Comparison of ENCODE assay signal across 1 cellular context in genomic region chr16:80105160-80105559, GRCh38.
TF ChIP-seq lines count a peak whose summit lies in the region.

No MANE protein-coding gene starts in this region.

TF ChIP-seq in K562, 482 proteins besides CTCF, POLR2A, EP300 and RAD21:
- no peak for TF ChIP-seq HEY1 (CRISPR knock-in tag; IDR thresholded peaks at IDR 0.05; ENCODE audit: borderline replicate concordance)
- no peak for TF ChIP-seq TARDBP (IDR thresholded peaks at IDR 0.05)
- no peak for TF ChIP-seq TOE1 (IDR thresholded peaks at IDR 0.05; ENCODE audit: borderline replicate concordance)
- no peak for TF ChIP-seq TOE1 (CRISPR knock-in tag; IDR thresholded peaks at IDR 0.05; ENCODE audit: borderline replicate concordance, low read depth)
- TF ChIP-seq KAT7 (CRISPR knock-in tag; IDR thresholded peaks at IDR 0.05; ENCODE audit: borderline replicate concordance) = no peak
- no peak for TF ChIP-seq SUPT5H (IDR thresholded peaks at IDR 0.05)
- TF ChIP-seq ZNF780A (CRISPR knock-in tag; IDR thresholded peaks at IDR 0.05) = no peak
- no peak for TF ChIP-seq ZNF197 (CRISPR knock-in tag; IDR thresholded peaks at IDR 0.05; ENCODE audit: low read depth)
- TF ChIP-seq ZNF766 (CRISPR knock-in tag; conservative IDR thresholded peaks at IDR 0.05) = no peak
- TF ChIP-seq RBFOX2 (IDR thresholded peaks at IDR 0.05; ENCODE audit: low read depth, low read length) = no peak
- no peak for TF ChIP-seq ZNF668 (CRISPR knock-in tag; IDR thresholded peaks at IDR 0.05)
- no peak for TF ChIP-seq ZNF586 (CRISPR knock-in tag; conservative IDR thresholded peaks at IDR 0.05)
- no peak for TF ChIP-seq RBM14 (IDR thresholded peaks at IDR 0.05; ENCODE audit: borderline replicate concordance, insufficient read depth, low read depth, low read length)
- TF ChIP-seq, protein P1, sequence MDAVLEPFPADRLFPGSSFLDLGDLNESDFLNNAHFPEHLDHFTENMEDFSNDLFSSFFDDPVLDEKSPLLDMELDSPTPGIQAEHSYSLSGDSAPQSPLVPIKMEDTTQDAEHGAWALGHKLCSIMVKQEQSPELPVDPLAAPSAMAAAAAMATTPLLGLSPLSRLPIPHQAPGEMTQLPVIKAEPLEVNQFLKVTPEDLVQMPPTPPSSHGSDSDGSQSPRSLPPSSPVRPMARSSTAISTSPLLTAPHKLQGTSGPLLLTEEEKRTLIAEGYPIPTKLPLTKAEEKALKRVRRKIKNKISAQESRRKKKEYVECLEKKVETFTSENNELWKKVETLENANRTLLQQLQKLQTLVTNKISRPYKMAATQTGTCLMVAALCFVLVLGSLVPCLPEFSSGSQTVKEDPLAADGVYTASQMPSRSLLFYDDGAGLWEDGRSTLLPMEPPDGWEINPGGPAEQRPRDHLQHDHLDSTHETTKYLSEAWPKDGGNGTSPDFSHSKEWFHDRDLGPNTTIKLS (IDR thresholded peaks at IDR 0.05; ENCODE audit: borderline replicate concordance, low read depth) = no peak
- TF ChIP-seq TRIM25 (IDR thresholded peaks at IDR 0.05; ENCODE audit: borderline replicate concordance) = no peak
- no peak for TF ChIP-seq ELF1 (tag; IDR thresholded peaks at IDR 0.05)
